ENCODE assay signal across 9 cellular contexts in genomic region chr3:50268703-50269451, GRCh38. TPM values are rescaled to one million over a fixed set of nuclear protein-coding genes. Genes with fewer than 3 reads are reported as not detected.
A peak's percentile ranks its signal among the peaks of the same experiment; 100 is the strongest.
DNase-seq lines count a peak whose midpoint lies in the region; ATAC-seq, FAIRE-seq and TF ChIP-seq lines count a peak whose summit lies in the region.
"Had no signal": no experiment of that assay in that cellular context is flagged by ENCODE, and none has a peak within 500 bp of the region (broad histone marks: within the 10 kb centered on the region; RNA-seq: fewer than 3 reads in every experiment).

Gene SEMA3B (plus strand): TSS chr3:50269147. CDS start chr3:50269241, 94 bp downstream.

- TF ChIP-seq CTCF in astrocyte of the cerebellum (IDR thresholded peaks at IDR 0.05; ENCODE audit: low read depth, low read length, missing control alignments) (no peak), keratinocyte (optimal IDR thresholded peaks at IDR 0.05 in 1 of 3, IDR thresholded peaks at IDR 0.05 in 1 of 3, conservative IDR thresholded peaks at IDR 0.05 in 1 of 3; ENCODE audit: extremely low read depth in 1 of 3, insufficient read depth in 2 of 3, low read length in 3 of 3) (no peak), spleen (IDR thresholded peaks at IDR 0.05 in 8 of 11, conservative IDR thresholded peaks at IDR 0.05 in 3 of 11) (no peak), CD14-positive monocyte (IDR thresholded peaks at IDR 0.05) (no peak)

- H3K27ac ChIP-seq in keratinocyte (ENCODE audit: control insufficient read depth, insufficient read depth, low read length) (no peak within 1 kb of the TSS), spleen (peak within 1 kb of the TSS in 6 of 8 donors; percentile 59 to 84 (median 74))

- no peaks in the 10 kb centered on the region for H4K20me1 ChIP-seq in keratinocyte (ENCODE audit: control insufficient read depth, extremely low read depth, insufficient read depth, low read length)

- H3K9me3 Mint-ChIP-seq in CD14-positive monocyte: peaks cover 0 to 5% (median 0%) of the 10 kb centered on the region in 7 donors

- H3K36me3 ChIP-seq in H7 (replicated peaks; ENCODE audit: control insufficient read depth, insufficient read depth, low read length) (no peaks in the 10 kb centered on the region), keratinocyte (ENCODE audit: control insufficient read depth in 2 of 2, extremely low read depth in 1 of 2, insufficient read depth in 2 of 2, low read length in 2 of 2) (no peaks in the 10 kb centered on the region), spleen (no peaks in the 10 kb centered on the region)

- H3K4me3 Mint-ChIP-seq in CD14-positive monocyte: peak within 1 kb of the TSS in 1 of 2 donors; percentile 69

- H3K27ac Mint-ChIP-seq in CD14-positive monocyte: peak within 1 kb of the TSS in 1 of 7 donors; percentile 45

- dilution Hi-C loops in keratinocyte (cut with MboI; ENCODE audit: extremely low pct_ligation_motif_present, low sequenced_read_pairs): no loop called here

- peaks cover 37 to 55% (median 53%) of the 10 kb centered on the region in 3 donors for H3K27me3 Mint-ChIP-seq in CD14-positive monocyte (ENCODE audit: low read depth in 3 of 3)

- no peaks in the 10 kb centered on the region for H3K79me2 ChIP-seq in keratinocyte (ENCODE audit: control insufficient read depth, insufficient read depth, low read length)

- WGBS in spleen, 5 donors: 53 to 81% (median 69%) methylated on average over 13 to 21 of the region's 21 CpGs

- peaks cover 2% of the 10 kb centered on the region for H3K9me1 ChIP-seq in keratinocyte (ENCODE audit: control insufficient read depth, extremely low read depth, insufficient read depth, low read length)

- no peaks in the 10 kb centered on the region for H3K36me3 Mint-ChIP-seq in CD14-positive monocyte

- H3K9me3 ChIP-seq in keratinocyte (ENCODE audit: control insufficient read depth, low read depth, low read length): no peaks in the 10 kb centered on the region
- no peaks in the 10 kb centered on the region for H3K9me3 ChIP-seq in spleen

- peak; percentile 41 for FAIRE-seq in keratinocyte (lab: Jason Lieb, UNC)
- FAIRE-seq: frontal cortex had no signal

- H3K4me3 ChIP-seq in H7 (ENCODE audit: insufficient read depth, low read depth, low read length): no peak within 1 kb of the TSS
- peak within 1 kb of the TSS; percentile 36 for H3K4me3 ChIP-seq in astrocyte of the cerebellum (ENCODE audit: low read depth, low read length)
- H3K4me3 ChIP-seq in keratinocyte (ENCODE audit: control insufficient read depth in 2 of 3, extremely low read depth in 1 of 3, insufficient read depth in 2 of 3, low read depth in 1 of 3, low read length in 3 of 3): no peak within 1 kb of the TSS
- peak within 1 kb of the TSS in 2 of 8 donors; percentile 5 to 50 for H3K4me3 ChIP-seq in spleen

- H3K4me1 Mint-ChIP-seq in CD14-positive monocyte: peaks cover 5% of the 10 kb centered on the region

- in situ Hi-C loops in astrocyte of the cerebellum (cut with HindIII; ENCODE audit: low sequenced_read_pairs): no loop called here

- intact Hi-C loops in spleen (cut with DNase I; ENCODE audit: low total_unique reads) (no loop called here), CD14-positive monocyte (cut with micrococcal nuclease) (no loop called here)

- no peak within 1 kb of the TSS for H2AFZ ChIP-seq in keratinocyte (ENCODE audit: control insufficient read depth, low read length)

- H3K27me3 ChIP-seq in H7 (ENCODE audit: control insufficient read depth, insufficient read depth, low read length) (peaks cover 9% of the 10 kb centered on the region), keratinocyte (ENCODE audit: control insufficient read depth, extremely low read depth, insufficient read depth, low read length) (peaks cover 13% of the 10 kb centered on the region), spleen (replicated peaks in 1 of 7) (peaks cover 0 to 33% (median 9%) of the 10 kb centered on the region in 7 donors)

- H3K4me1 ChIP-seq in keratinocyte (ENCODE audit: control insufficient read depth, extremely low read depth, insufficient read depth, low read length) (peaks cover 37% of the 10 kb centered on the region), spleen (peaks cover 10 to 76% (median 43%) of the 10 kb centered on the region in 6 donors)

- TF ChIP-seq POLR2A in spleen (IDR thresholded peaks at IDR 0.05): no peak

- DNase-seq in H7 (peak; percentile 82), astrocyte of the cerebellum (ENCODE audit: low read depth) (no peak), keratinocyte (ENCODE audit: low read depth, low spot score) (no peak), spleen (no peak), CD14-positive monocyte (ENCODE audit: low spot score) (no peak)

- peak within 1 kb of the TSS; percentile 59 for H3K4me2 ChIP-seq in keratinocyte (ENCODE audit: control insufficient read depth, extremely low read depth, insufficient read depth, low read depth, low read length)

- H3K9ac ChIP-seq in keratinocyte (ENCODE audit: control insufficient read depth, extremely low read depth, insufficient read depth, low read length): no peak within 1 kb of the TSS

- ATAC-seq in HG03469 (IDR thresholded peaks at IDR 0.05; ENCODE audit: unreplicated experiment) (no peak), HG03442 (IDR thresholded peaks at IDR 0.05; ENCODE audit: unreplicated experiment) (no peak), GM18498 (IDR thresholded peaks at IDR 0.05; ENCODE audit: unreplicated experiment) (no peak)

RNA-seq across cellular contexts. Expression of gene SEMA3B, which starts in this region (rescaled TPM):
- total RNA-seq in H7 (2014; rRNA removed; shearing (Covaris generic)): 2.8 and 4.4 TPM in 2 replicates
- polyA plus RNA-seq in keratinocyte: 0.33 to 0.81 TPM (median 0.58 TPM) in 3 replicates
- polyA plus RNA-seq in keratinocyte (2011; ENCODE audit: low read depth): 1.2 TPM
- polyA plus RNA-seq in keratinocyte (2011; cell fraction: cytosol; rRNA removed): 0.23 and 0.26 TPM in 2 replicates
- polyA plus RNA-seq in keratinocyte (2011; cell fraction: nucleus; rRNA removed): 2.5 and 3.3 TPM in 2 replicates
- polyA plus RNA-seq in keratinocyte (2012; ENCODE audit: low replicate concordance): 0.52 and 0.86 TPM in 2 replicates
- 0.29 to 0.33 TPM (median 0.30 TPM) in 3 replicates for polyA minus RNA-seq in keratinocyte
- 8.8 TPM for polyA minus RNA-seq in keratinocyte (2011; cell fraction: cytosol; rRNA and poly(A)+ RNA removed)
- 2.9 and 3.7 TPM in 2 replicates for polyA minus RNA-seq in keratinocyte (2011; cell fraction: nucleus; rRNA and poly(A)+ RNA removed)
- total RNA-seq in spleen: 10 to 100 TPM in 1 of 7 donors, 1 to 10 TPM in 6; 2.2 to 13.9 (median 4.5) TPM
- 10 to 100 TPM in 1 of 3 donors, 1 to 10 TPM in 2; 2.7 to 14.5 (median 3.4) TPM for polyA plus RNA-seq in spleen
- not detected for polyA plus RNA-seq in CD14-positive monocyte
